ENCODE assay signal across 10 cellular contexts in genomic region chr9:120904061-120904998, GRCh38.
DNase-seq lines count a peak whose midpoint lies in the region.
"Had no signal": no experiment of that assay in that cellular context is flagged by ENCODE, and none has a peak within 500 bp of the region (broad histone marks: within the 10 kb centered on the region; RNA-seq: fewer than 3 reads in every experiment).

No MANE protein-coding gene starts in this region.

- peak overlapping the region; percentile 26 for H3K4me3 Mint-ChIP-seq in activated naive CD4-positive, alpha-beta T cell treated with anti-CD3 and anti-CD28 coated beads, Interleukin-2, amount 10 ng/mL, durations not matched to agents 7 days and 5 days

- peaks cover 87% of the 10 kb centered on the region for H3K36me3 Mint-ChIP-seq in activated naive CD4-positive, alpha-beta T cell treated with anti-CD3 and anti-CD28 coated beads, Interleukin-2, amount 10 ng/mL, durations not matched to agents 7 days and 5 days

- peaks cover 89% of the 10 kb centered on the region for H3K4me1 Mint-ChIP-seq in activated naive CD4-positive, alpha-beta T cell treated with anti-CD3 and anti-CD28 coated beads, Interleukin-2, amount 10 ng/mL, durations not matched to agents 7 days and 5 days

- H3K27me3 Mint-ChIP-seq in activated naive CD4-positive, alpha-beta T cell treated with anti-CD3 and anti-CD28 coated beads, Interleukin-2, amount 10 ng/mL, durations not matched to agents 7 days and 5 days: no peaks in the 10 kb centered on the region

- DNase-seq in DMS153 (lab: John Stamatoyannopoulos, UW) (peak; percentile 23), DMS153 treated with DMSO at 0.1 percent for 48 hours (lab: John Stamatoyannopoulos, UW; ENCODE audit: unreplicated experiment) (no peak), RPMI8226 (peak; percentile 92), HK-2 (ENCODE audit: unreplicated experiment) (no peak), kidney tubule cell (ENCODE audit: low spot score) (no peak), NCI-H1417 treated with DMSO at 0.1 percent for 48 hours (lab: John Stamatoyannopoulos, UW) (no peak)
- DNase-seq in activated naive CD4-positive, alpha-beta T cell treated with anti-CD3 and anti-CD28 coated beads, Interleukin-2, amount 10 ng/mL, durations not matched to agents 7 days and 5 days: peak; percentile 77
- peak; percentile 38 for DNase-seq in stimulated activated CD8-positive, alpha-beta memory T cell treated with anti-CD3 and anti-CD28 coated beads, Interleukin-4, amount 100 ng/mL, for 48 hours
- DNase-seq: amygdala, H7 had no signal

- CTCF ChIA-PET in activated naive CD4-positive, alpha-beta T cell treated with anti-CD3 and anti-CD28 coated beads, Interleukin-2, amount 10 ng/mL, durations not matched to agents 7 days and 5 days (lab: Charles Lee): interaction anchor here (0.6 to 2.1 kb wide), 9 partner anchors 12 to 35 kb away, joined by 3 to 6 read pairs (median 3); partner anchors contain the start of gene TRAF1

- no peaks in the 10 kb centered on the region for H3K9me3 Mint-ChIP-seq in activated naive CD4-positive, alpha-beta T cell treated with anti-CD3 and anti-CD28 coated beads, Interleukin-2, amount 10 ng/mL, durations not matched to agents 7 days and 5 days

- peak overlapping the region; percentile 97 for H3K27ac Mint-ChIP-seq in activated naive CD4-positive, alpha-beta T cell treated with anti-CD3 and anti-CD28 coated beads, Interleukin-2, amount 10 ng/mL, durations not matched to agents 7 days and 5 days

Comparison
In these comparisons a context has a peak if more than half of its experiments do, and no peak if none do; other contexts are left out.
1. DNase-seq: peak in DMS153 (single experiment), RPMI8226 (single experiment), activated naive CD4-positive, alpha-beta T cell treated with anti-CD3 and anti-CD28 coated beads, Interleukin-2, amount 10 ng/mL, durations not matched to agents 7 days and 5 days (single experiment) and stimulated activated CD8-positive, alpha-beta memory T cell treated with anti-CD3 and anti-CD28 coated beads, Interleukin-4, amount 100 ng/mL, for 48 hours (single experiment); none in DMS153 treated with DMSO at 0.1 percent for 48 hours (single experiment), HK-2 (single experiment), kidney tubule cell (single experiment) and NCI-H1417 treated with DMSO at 0.1 percent for 48 hours (single experiment).